In the genomic region with DNA sequence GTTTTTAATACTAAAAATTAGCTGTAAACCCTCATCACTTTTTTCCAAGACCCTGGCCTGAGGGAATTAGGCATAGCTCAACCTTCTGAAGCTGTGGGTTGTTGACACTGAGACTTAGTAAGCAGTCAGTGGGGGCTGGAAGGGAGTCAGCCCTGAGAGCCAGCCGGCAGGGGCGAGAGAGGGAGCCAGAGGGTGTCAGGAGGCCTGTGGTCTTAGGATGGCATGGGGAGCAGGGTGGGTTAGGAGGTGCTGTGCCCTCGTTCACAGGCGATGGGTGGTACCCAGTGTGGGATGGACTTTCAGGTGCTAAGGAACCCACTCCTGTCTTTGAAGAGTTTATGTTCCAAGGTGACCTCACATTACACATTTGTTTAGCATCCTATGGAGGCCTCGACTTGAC, we compare ENCODE assay signal across 26 cellular contexts. TPM values are rescaled to one million over a fixed set of nuclear protein-coding genes. Genes with fewer than 3 reads are reported as not detected.
"Had no signal": no experiment of that assay in that cellular context is flagged by ENCODE, and none has a peak within 500 bp of the region (broad histone marks: within the 10 kb centered on the region; RNA-seq: fewer than 3 reads in every experiment).

No MANE protein-coding gene starts in this region.

- H3K9me3 Mint-ChIP-seq: dendritic cell treated with granulocyte-macrophage colony-stimulating factor and Interleukin-4, amounts not matched to agents 40 ng/mL and 50 ng/mL, for 4 days had no signal

- DNase-seq: colonic mucosa; effector CD8-positive, alpha-beta T cell; foreskin keratinocyte; heart left ventricle; kidney; midbrain; naive thymus-derived CD4-positive, alpha-beta T cell; nucleus accumbens; posterior cingulate gyrus; psoas muscle; right cardiac atrium; small intestine; stimulated activated CD4-positive, alpha-beta T cell treated with anti-CD3 and anti-CD28 coated beads, Interleukin-15, amount 100 ng/mL, for 24 hours; stimulated activated CD4-positive, alpha-beta T cell treated with anti-CD3 and anti-CD28 coated beads, Interleukin-2, amount 100 ng/mL, for 48 hours; stimulated activated naive B cell treated with anti-CD40 and anti-IgM and Interleukin-4, amounts not matched to agents 10 μg/mL and 1 μg/mL and 100 μg/mL, for 72 hours had no signal

- H3K36me3 ChIP-seq: colonic mucosa, gastroesophageal sphincter, heart left ventricle, left lung, thoracic aorta, tibial nerve, upper lobe of left lung had no signal

- H3K9me3 ChIP-seq: colonic mucosa, gastroesophageal sphincter, heart left ventricle, left lung, psoas muscle, thoracic aorta, tibial nerve, upper lobe of left lung had no signal

- H3K4me1 ChIP-seq: psoas muscle had no signal

- H3K27ac ChIP-seq: colonic mucosa, epithelial cell of prostate, foreskin keratinocyte, gastroesophageal sphincter, heart left ventricle, hepatocyte, left lung, psoas muscle, thoracic aorta, tibial nerve, upper lobe of left lung had no signal

- H3K4me2 ChIP-seq: hepatocyte had no signal

- ATAC-seq: gastroesophageal sphincter had no signal

- H2AFZ ChIP-seq: hepatocyte had no signal

- H3K4me3 Mint-ChIP-seq: dendritic cell treated with granulocyte-macrophage colony-stimulating factor and Interleukin-4, amounts not matched to agents 40 ng/mL and 50 ng/mL, for 4 days; endodermal cell; naive thymus-derived CD4-positive, alpha-beta T cell; stimulated activated naive B cell treated with anti-CD40 and anti-IgM and Interleukin-4, amounts not matched to agents 10 μg/mL and 1 μg/mL and 100 μg/mL, for 72 hours; stimulated activated naive CD8-positive, alpha-beta T cell treated with anti-CD3 and anti-CD28 coated beads, Interleukin-15, Interleukin-2, amounts not matched to agents 100 ng/mL and 50 ng/mL, for 24 hours had no signal

- H3K36me3 Mint-ChIP-seq: naive thymus-derived CD4-positive, alpha-beta T cell had no signal

- H3K27ac Mint-ChIP-seq: dendritic cell treated with granulocyte-macrophage colony-stimulating factor and Interleukin-4, amounts not matched to agents 40 ng/mL and 50 ng/mL, for 4 days; endodermal cell; stimulated activated naive B cell treated with anti-CD40 and anti-IgM and Interleukin-4, amounts not matched to agents 10 μg/mL and 1 μg/mL and 100 μg/mL, for 72 hours had no signal

- H3K4me3 ChIP-seq: colonic mucosa, gastroesophageal sphincter, heart left ventricle, hepatocyte, left lung, psoas muscle, thoracic aorta, tibial nerve, upper lobe of left lung had no signal

- H3K27me3 ChIP-seq: colonic mucosa, foreskin keratinocyte, gastroesophageal sphincter, heart left ventricle, hepatocyte, left lung, tibial nerve, upper lobe of left lung had no signal

RNA-seq across cellular contexts. Expression of a gene that starts 49.3 kb away (rescaled TPM):
- total RNA-seq: hepatocyte had no signal
- polyA plus RNA-seq: naive thymus-derived CD4-positive, alpha-beta T cell; neural cell had no signal
